In the genomic region with DNA sequence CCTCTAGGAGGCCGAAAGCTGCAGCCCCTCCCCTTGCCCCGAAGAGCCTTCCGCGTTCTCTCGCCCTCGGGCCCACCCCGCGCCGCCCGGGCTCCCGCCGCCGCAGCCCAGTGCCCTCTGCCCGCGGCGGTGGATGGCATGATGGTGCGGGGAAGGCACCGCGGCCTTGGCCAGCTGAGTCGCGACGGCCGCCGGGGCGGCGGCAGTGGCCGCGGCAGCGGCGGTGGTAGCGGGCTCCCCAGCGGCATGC, we compare ENCODE assay signal across 8 cellular contexts. TPM values are rescaled to one million over a fixed set of nuclear protein-coding genes. Genes with fewer than 3 reads are reported as not detected.
DNase-seq lines count a peak whose midpoint lies in the region; ATAC-seq lines count a peak whose summit lies in the region.

No MANE protein-coding gene starts in this region.

- no peak for DNase-seq in stimulated activated naive B cell treated with anti-CD40 and anti-IgM and Interleukin-4, amounts not matched to agents 10 μg/mL and 1 μg/mL and 100 μg/mL, for 72 hours
- DNase-seq in UCSD-AML1 (lab: John Stamatoyannopoulos, UW; ENCODE audit: unreplicated experiment), result no peak
- DNase-seq in effector CD4-positive, alpha-beta T cell, result no peak

- WGBS in adipose tissue, 3 donors, result 2 to 4% (median 3%) methylated on average over 30 to 32 of the region's 32 CpGs

- peak; percentile 29 for ATAC-seq in HG02885 (IDR thresholded peaks at IDR 0.05; ENCODE audit: poor library complexity, unreplicated experiment)
- no peak for ATAC-seq in stimulated activated naive B cell treated with anti-CD40 and anti-IgM and Interleukin-4, amounts not matched to agents 10 μg/mL and 1 μg/mL and 100 μg/mL, for 72 hours (replicated peaks)
- no peak for ATAC-seq in HG03108 (IDR thresholded peaks at IDR 0.05; ENCODE audit: unreplicated experiment)
- ATAC-seq in HG03097 (IDR thresholded peaks at IDR 0.05; ENCODE audit: low FRiP score, unreplicated experiment), result no peak

- H3K4me1 ChIP-seq in iPS-20b (ENCODE audit: insufficient read depth, low read length), result peaks cover 6% of the 10 kb centered on the region; the same call in 1 of the 2 replicates

- peaks cover 27% of the 10 kb centered on the region for H3K27me3 ChIP-seq in iPS-20b (ENCODE audit: insufficient read depth, low read length)

- peak overlapping the region; percentile 84 to 91 for H3K4me3 Mint-ChIP-seq in stimulated activated naive B cell treated with anti-CD40 and anti-IgM and Interleukin-4, amounts not matched to agents 10 μg/mL and 1 μg/mL and 100 μg/mL, for 72 hours

- peaks cover 15 to 20% of the 10 kb centered on the region in 2 donors for H3K36me3 Mint-ChIP-seq in stimulated activated naive B cell treated with anti-CD40 and anti-IgM and Interleukin-4, amounts not matched to agents 10 μg/mL and 1 μg/mL and 100 μg/mL, for 72 hours

- peaks cover 29 to 52% of the 10 kb centered on the region in 2 donors for H3K4me1 Mint-ChIP-seq in stimulated activated naive B cell treated with anti-CD40 and anti-IgM and Interleukin-4, amounts not matched to agents 10 μg/mL and 1 μg/mL and 100 μg/mL, for 72 hours

- H3K4me3 ChIP-seq in iPS-20b (ENCODE audit: low read length), result peak overlapping the region; percentile 68; the same call in 1 of the 2 replicates

- no peaks in the 10 kb centered on the region for H3K9me3 ChIP-seq in iPS-20b (ENCODE audit: insufficient read depth, low read depth, low read length)

- H3K9ac ChIP-seq in iPS-20b (ENCODE audit: low read depth, low read length), result peak overlapping the region; percentile 24; the same call in 1 of the 2 replicates

- peak overlapping the region; percentile 90 for H3K27ac Mint-ChIP-seq in stimulated activated naive B cell treated with anti-CD40 and anti-IgM and Interleukin-4, amounts not matched to agents 10 μg/mL and 1 μg/mL and 100 μg/mL, for 72 hours

- H3K36me3 ChIP-seq in iPS-20b (ENCODE audit: insufficient read depth, low read depth, low read length), result 0 out of 2 replicates have a peak, but pooled peaks cover 6% of the 10 kb centered on the region

- no peaks in the 10 kb centered on the region for H3K27me3 Mint-ChIP-seq in stimulated activated naive B cell treated with anti-CD40 and anti-IgM and Interleukin-4, amounts not matched to agents 10 μg/mL and 1 μg/mL and 100 μg/mL, for 72 hours

- peak overlapping the region; percentile 98 for H3K27ac ChIP-seq in adipose tissue (ENCODE audit: low read depth, low read length)
- no peak overlapping the region for H3K27ac ChIP-seq in iPS-20b (ENCODE audit: low read length)

- no peaks in the 10 kb centered on the region for H3K9me3 Mint-ChIP-seq in stimulated activated naive B cell treated with anti-CD40 and anti-IgM and Interleukin-4, amounts not matched to agents 10 μg/mL and 1 μg/mL and 100 μg/mL, for 72 hours

RNA-seq across cellular contexts. Expression of gene TLNRD1, which starts 1.2 kb away (rescaled TPM):
- 10 to 100 TPM in 2 of 3 donors, 1 to 10 TPM in 1; 6.7 to 29.3 (median 11.5) TPM for polyA plus RNA-seq in adipose tissue

RNA-seq across cellular contexts. Expression of gene MESD, which starts 12.3 kb away (rescaled TPM):
- polyA plus RNA-seq in adipose tissue, result 10 to 100 TPM; 10.7 to 14.1 (median 12.7) TPM
